ENCODE assay signal across 13 cellular contexts in genomic region chr9:134138292-134138691, GRCh38. TPM values are rescaled to one million over a fixed set of nuclear protein-coding genes. Genes with fewer than 3 reads are reported as not detected.
DNase-seq lines count a peak whose midpoint lies in the region; ATAC-seq and TF ChIP-seq lines count a peak whose summit lies in the region.
"Had no signal": no experiment of that assay in that cellular context is flagged by ENCODE, and none has a peak within 500 bp of the region (broad histone marks: within the 10 kb centered on the region; RNA-seq: fewer than 3 reads in every experiment).

No MANE protein-coding gene starts in this region.

- H3K9me3 Mint-ChIP-seq in HFFc6, result no peaks in the 10 kb centered on the region
- peaks cover 0 to 2% (median 0%) of the 10 kb centered on the region in 11 donors for H3K9me3 Mint-ChIP-seq in naive thymus-derived CD4-positive, alpha-beta T cell

- H3K27me3 ChIP-seq in BLaER1 (no peaks in the 10 kb centered on the region), body of pancreas (no peaks in the 10 kb centered on the region)
- H3K27me3 ChIP-seq in naive thymus-derived CD4-positive, alpha-beta T cell (ENCODE audit: control insufficient read depth in 2 of 2, insufficient read depth in 2 of 2, low read length in 2 of 2), result no peaks in the 10 kb centered on the region

- H3K4me1 ChIP-seq in BLaER1 (peaks cover 32% of the 10 kb centered on the region), body of pancreas (peaks cover 39% of the 10 kb centered on the region)
- peaks cover 19 to 28% of the 10 kb centered on the region in 2 donors for H3K4me1 ChIP-seq in naive thymus-derived CD4-positive, alpha-beta T cell (ENCODE audit: control insufficient read depth in 2 of 2, insufficient read depth in 2 of 2, low read length in 2 of 2)

- no peak for TF ChIP-seq POLR2A in body of pancreas (IDR thresholded peaks at IDR 0.05)

- peaks cover 38% of the 10 kb centered on the region for H3K36me3 Mint-ChIP-seq in HFFc6 (ENCODE audit: low read depth)
- peaks cover 0 to 27% (median 20%) of the 10 kb centered on the region in 5 donors for H3K36me3 Mint-ChIP-seq in naive thymus-derived CD4-positive, alpha-beta T cell

- WGBS in body of pancreas, 2 donors, result 31 to 42% methylated on average over 10 of the region's 10 CpGs

- no peaks in the 10 kb centered on the region; the same call in 1 of the 2 replicates for H3K27me3 Mint-ChIP-seq in HFFc6 (ENCODE audit: insufficient read depth)
- H3K27me3 Mint-ChIP-seq in naive thymus-derived CD4-positive, alpha-beta T cell, result no peaks in the 10 kb centered on the region

- CTCF ChIA-PET in naive thymus-derived CD4-positive, alpha-beta T cell (lab: Charles Lee), result interaction anchor here (0.5 to 0.9 kb wide), 2 partner anchors 17 to 24 kb away, joined by 3 to 7 read pairs; no protein-coding TSS in a partner anchor

- H3K9me3 ChIP-seq in BLaER1 (no peaks in the 10 kb centered on the region), body of pancreas (no peaks in the 10 kb centered on the region)
- H3K9me3 ChIP-seq in naive thymus-derived CD4-positive, alpha-beta T cell (ENCODE audit: control insufficient read depth in 2 of 3, low read length in 3 of 3), result no peaks in the 10 kb centered on the region

- TF ChIP-seq CTCF in HFFc6 (IDR thresholded peaks at IDR 0.05), result no peak
- no peak for TF ChIP-seq CTCF in body of pancreas (IDR thresholded peaks at IDR 0.05)

- peaks cover 37% of the 10 kb centered on the region for H3K4me1 Mint-ChIP-seq in HFFc6 (ENCODE audit: low read depth)
- peaks cover 31 to 56% (median 46%) of the 10 kb centered on the region in 7 donors for H3K4me1 Mint-ChIP-seq in naive thymus-derived CD4-positive, alpha-beta T cell

- POLR2A ChIA-PET in naive thymus-derived CD4-positive, alpha-beta T cell (lab: Charles Lee), result interaction anchor here (0.7 to 1.8 kb wide), 3 partner anchors 13 to 25 kb away, joined by 3 to 11 read pairs (median 3); partner anchors contain the start of gene RNU6ATAC

- peak overlapping the region; percentile 65; the same call in 1 of the 2 replicates for H3K27ac Mint-ChIP-seq in HFFc6
- H3K27ac Mint-ChIP-seq in naive thymus-derived CD4-positive, alpha-beta T cell, result peak overlapping the region in 7 of 9 donors; percentile 35 to 81 (median 63)

- H3K4me2 ChIP-seq in BLaER1, result peak overlapping the region; percentile 89

- H3K36me3 ChIP-seq in BLaER1 (peaks cover 61% of the 10 kb centered on the region), body of pancreas (replicated peaks in 1 of 2; ENCODE audit: insufficient read depth in 1 of 2, low read depth in 2 of 2) (peaks cover 0 to 18% of the 10 kb centered on the region in 2 donors)
- peaks cover 0 to 48% (median 14%) of the 10 kb centered on the region in 3 experiments for H3K36me3 ChIP-seq in naive thymus-derived CD4-positive, alpha-beta T cell (ENCODE audit: control insufficient read depth in 2 of 3, insufficient read depth in 3 of 3, low read length in 3 of 3)

- peaks cover 55% of the 10 kb centered on the region for H4K20me1 ChIP-seq in BLaER1

- intact Hi-C loops in body of pancreas (cut with DNase I), result no loop called here
- intact Hi-C loops in naive thymus-derived CD4-positive, alpha-beta T cell (cut with micrococcal nuclease), result loop anchor here in 1 of 2 donors (5.0 kb wide), 1 partner anchor 1769 kb away; the partner anchor contains the start of gene CAMSAP1

- peak overlapping the region; percentile 72 for H3K4me3 Mint-ChIP-seq in HFFc6
- H3K4me3 Mint-ChIP-seq in naive thymus-derived CD4-positive, alpha-beta T cell, result peak overlapping the region; percentile 17 to 98 (median 74)

- H3K4me3 ChIP-seq in BLaER1, result no peak overlapping the region
- no peak overlapping the region for H3K4me3 ChIP-seq in body of pancreas
- no peak overlapping the region for H3K4me3 ChIP-seq in naive thymus-derived CD4-positive, alpha-beta T cell (ENCODE audit: low read length)

- H3K27ac ChIP-seq in BLaER1, result no peak overlapping the region
- H3K27ac ChIP-seq in body of pancreas, result peak overlapping the region in 3 of 4 donors; percentile 25 to 44 (median 31)
- H3K27ac ChIP-seq in naive thymus-derived CD4-positive, alpha-beta T cell (ENCODE audit: low read depth, low read length), result no peak overlapping the region

- peak overlapping the region; percentile 42; the same call in 1 of the 2 replicates for H3K9ac ChIP-seq in BLaER1

- ATAC-seq in body of pancreas (no peak), HG03442 (IDR thresholded peaks at IDR 0.05; ENCODE audit: unreplicated experiment) (no peak)
- no peak for ATAC-seq in naive thymus-derived CD4-positive, alpha-beta T cell
- ATAC-seq: right cardiac atrium had no signal

- no peak for DNase-seq in HFFc6
- DNase-seq in body of pancreas, result peak in 3 of 4 donors; percentile 40 to 56 (median 54)
- no peak for DNase-seq in naive thymus-derived CD4-positive, alpha-beta T cell
- no peak for DNase-seq in inferior parietal cortex (ENCODE audit: extremely low spot score)
- no peak for DNase-seq in DMS53 (lab: John Stamatoyannopoulos, UW)
- no peak for DNase-seq in GM19240 (ENCODE audit: insufficient read length, low spot score)
- DNase-seq: MM.1S, NCI-H774 had no signal

RNA-seq across cellular contexts. Expression of gene WDR5, which starts 2.4 kb away (rescaled TPM):
- 10 to 100 TPM; 24.6 to 31.1 (median 26.8) TPM for total RNA-seq in HFFc6 (2021; fragmentation: NEBNext Ultra II Directional; extraction: Animal tissue kit (Norgen Biotek cat#: 25700))
- total RNA-seq in body of pancreas, result 10 to 100 TPM; 12.5 to 19.1 TPM
- total RNA-seq in naive thymus-derived CD4-positive, alpha-beta T cell, result 10 to 100 TPM; 16.0 to 42.3 (median 30.9) TPM
- polyA plus RNA-seq in naive thymus-derived CD4-positive, alpha-beta T cell, result 10 to 100 TPM; 13.8 to 17.5 TPM

RNA-seq across cellular contexts. Expression of gene RNU6ATAC, which starts 26.1 kb away (rescaled TPM):
- 100 to 1,000 TPM in 4 of 6 experiments, 10 to 100 TPM in 2; 23.5 to 228 (median 130) TPM for total RNA-seq in HFFc6 (2021; fragmentation: NEBNext Ultra II Directional; extraction: Animal tissue kit (Norgen Biotek cat#: 25700))
- total RNA-seq in body of pancreas, result not detected
- total RNA-seq in naive thymus-derived CD4-positive, alpha-beta T cell, result 10 to 100 TPM; 17.1 to 67.0 (median 31.6) TPM
- not detected for polyA plus RNA-seq in naive thymus-derived CD4-positive, alpha-beta T cell
- total RNA-seq: kidney epithelial cell had no signal
- polyA plus RNA-seq: adipose tissue, right cardiac atrium had no signal

Comparison
In these comparisons a context has a peak if more than half of its experiments do, and no peak if none do; other contexts are left out.
1. H3K27ac ChIP-seq: peak in body of pancreas (3 of 4); none in BLaER1 (single experiment) and naive thymus-derived CD4-positive, alpha-beta T cell (single experiment).
2. DNase-seq: peak in body of pancreas (3 of 4); none in HFFc6 (single experiment), naive thymus-derived CD4-positive, alpha-beta T cell (0 of 9), inferior parietal cortex (single experiment), DMS53 (single experiment) and GM19240 (single experiment).
3. RNA of gene RNU6ATAC, which starts 26.1 kb away (total RNA-seq): 23.5 to 228 TPM in HFFc6 and 17.1 to 67.0 TPM in naive thymus-derived CD4-positive, alpha-beta T cell; not detected in body of pancreas; every median in the first group is over 10 times any median in the second.